Comparison of ENCODE assay signal across 3 cellular contexts in the genomic region with DNA sequence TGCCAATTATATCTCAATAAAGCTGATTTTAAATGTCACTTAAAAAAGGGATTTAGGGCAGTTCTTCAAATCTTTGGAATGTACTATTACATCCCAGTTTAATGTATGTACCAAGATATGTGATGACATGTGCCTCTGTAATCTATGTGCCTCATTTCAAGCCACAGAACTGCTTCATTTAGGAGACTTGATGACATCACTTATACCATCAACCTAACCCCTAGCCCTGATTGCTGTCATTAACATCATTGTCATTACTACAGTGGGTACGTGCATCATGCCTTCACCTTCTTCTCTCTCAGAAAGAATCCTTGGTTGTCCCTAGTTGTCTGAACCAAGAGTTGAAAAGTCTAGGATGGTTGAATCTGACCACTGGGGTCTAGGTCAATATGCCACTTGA.
TF ChIP-seq lines count a peak whose summit lies in the region.

No MANE protein-coding gene starts in this region.

TF ChIP-seq in HepG2, 621 proteins besides CTCF, POLR2A, EP300 and RAD21:
- TF ChIP-seq ZNF10 (CRISPR knock-in tag; IDR thresholded peaks at IDR 0.05; ENCODE audit: borderline replicate concordance, low read depth), result no peak
- TF ChIP-seq CREB1 (IDR thresholded peaks at IDR 0.05), result peak; percentile 64
- TF ChIP-seq CREB1 (CRISPR knock-in tag; IDR thresholded peaks at IDR 0.05), result no peak
- no peak for TF ChIP-seq CBX5 (CRISPR knock-in tag; IDR thresholded peaks at IDR 0.05; ENCODE audit: borderline replicate concordance)
- no peak for TF ChIP-seq EZH2 (conservative IDR thresholded peaks at IDR 0.05; ENCODE audit: low read depth, low read length)
- no peak for TF ChIP-seq ZBTB2 (CRISPR knock-in tag; IDR thresholded peaks at IDR 0.05; ENCODE audit: low read depth)
- peak; percentile 65 for TF ChIP-seq ATF7 (IDR thresholded peaks at IDR 0.05)
- no peak for TF ChIP-seq ATF7 (CRISPR knock-in tag; IDR thresholded peaks at IDR 0.05)
- TF ChIP-seq FOXO4 (CRISPR knock-in tag; conservative IDR thresholded peaks at IDR 0.05), result no peak

TF ChIP-seq in HEK293, 187 proteins besides CTCF, POLR2A, EP300 and RAD21:
- TF ChIP-seq OVOL3 (tag by site-specific recombination; IDR thresholded peaks at IDR 0.05) (no peak), ZBTB48 (tag by site-specific recombination; IDR thresholded peaks at IDR 0.05) (no peak), ZNF248 (tag by site-specific recombination; IDR thresholded peaks at IDR 0.05) (no peak), ZNF404 (tag by site-specific recombination; IDR thresholded peaks at IDR 0.05) (no peak)
- TF ChIP-seq, protein P1, sequence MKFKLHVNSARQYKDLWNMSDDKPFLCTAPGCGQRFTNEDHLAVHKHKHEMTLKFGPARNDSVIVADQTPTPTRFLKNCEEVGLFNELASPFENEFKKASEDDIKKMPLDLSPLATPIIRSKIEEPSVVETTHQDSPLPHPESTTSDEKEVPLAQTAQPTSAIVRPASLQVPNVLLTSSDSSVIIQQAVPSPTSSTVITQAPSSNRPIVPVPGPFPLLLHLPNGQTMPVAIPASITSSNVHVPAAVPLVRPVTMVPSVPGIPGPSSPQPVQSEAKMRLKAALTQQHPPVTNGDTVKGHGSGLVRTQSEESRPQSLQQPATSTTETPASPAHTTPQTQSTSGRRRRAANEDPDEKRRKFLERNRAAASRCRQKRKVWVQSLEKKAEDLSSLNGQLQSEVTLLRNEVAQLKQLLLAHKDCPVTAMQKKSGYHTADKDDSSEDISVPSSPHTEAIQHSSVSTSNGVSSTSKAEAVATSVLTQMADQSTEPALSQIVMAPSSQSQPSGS (tag by site-specific recombination; IDR thresholded peaks at IDR 0.05; ENCODE audit: low read depth), result peak; percentile 51; the same call in 1 of the 2 replicates
TF ChIP-seq in HEK293: peak in this region for 1.

TF ChIP-seq in H1, 55 proteins besides CTCF, POLR2A, EP300 and RAD21:
- TF ChIP-seq BRCA1 (IDR thresholded peaks at IDR 0.05; ENCODE audit: low read depth, low read length), result no peak
- TF ChIP-seq GABPA (IDR thresholded peaks at IDR 0.05; ENCODE audit: borderline replicate concordance, insufficient read depth, low read length), result no peak
- no peak for TF ChIP-seq POLR2AphosphoS5 (IDR thresholded peaks at IDR 0.05; ENCODE audit: low read depth, low read length)
- no peak for TF ChIP-seq CTBP2 (IDR thresholded peaks at IDR 0.05; ENCODE audit: borderline replicate concordance, insufficient read depth, insufficient read length, low read length)
